ENCODE assay signal across 8 cellular contexts in genomic region chr20:844473-845225, GRCh38. TPM values are rescaled to one million over a fixed set of nuclear protein-coding genes. Genes with fewer than 3 reads are reported as not detected.
A peak's percentile ranks its signal among the peaks of the same experiment; 100 is the strongest.
DNase-seq lines count a peak whose midpoint lies in the region; ATAC-seq and TF ChIP-seq lines count a peak whose summit lies in the region.

No MANE protein-coding gene starts in this region.

- no peak overlapping the region for H3K9ac ChIP-seq in PC-3 (ENCODE audit: low read length)

- H3K27me3 Mint-ChIP-seq in Caco-2 (ENCODE audit: insufficient read depth, unreplicated experiment) (no peaks in the 10 kb centered on the region), nephron (ENCODE audit: low read depth) (peaks cover 54% of the 10 kb centered on the region)
- peaks cover 4 to 5% of the 10 kb centered on the region in 2 donors for H3K27me3 Mint-ChIP-seq in stimulated activated naive B cell treated with anti-CD40 and anti-IgM and Interleukin-4, amounts not matched to agents 10 μg/mL and 1 μg/mL and 100 μg/mL, for 72 hours

- H2AFZ ChIP-seq in PC-3 (ENCODE audit: low read length), result peak overlapping the region; percentile 76

- peak overlapping the region; percentile 80 for H3K4me2 ChIP-seq in PC-3 (ENCODE audit: low read length)

- BruUV-seq in Caco-2 (replicated peaks; lab: Mats Ljungman, UMichigan) (no TSS peak), PC-3 (replicated peaks; lab: Mats Ljungman, UMichigan) (no TSS peak)

- H3K27ac Mint-ChIP-seq in Caco-2 (ENCODE audit: unreplicated experiment) (no peak overlapping the region), nephron (peak overlapping the region in 2 of 3 experiments; percentile 20 to 62)
- peak overlapping the region; percentile 63 for H3K27ac Mint-ChIP-seq in stimulated activated naive B cell treated with anti-CD40 and anti-IgM and Interleukin-4, amounts not matched to agents 10 μg/mL and 1 μg/mL and 100 μg/mL, for 72 hours

- H3K27me3 ChIP-seq in Caco-2 (replicated peaks; ENCODE audit: control insufficient read depth, insufficient read depth, low read length) (no peaks in the 10 kb centered on the region), PC-3 (ENCODE audit: low read length) (no peaks in the 10 kb centered on the region)

- peaks cover 4% of the 10 kb centered on the region; the same call in 1 of the 2 replicates for H4K20me1 ChIP-seq in PC-3 (ENCODE audit: low read length)

- POLR2A ChIA-PET in Caco-2 (lab: Charles Lee) (interaction anchor here (0.6 kb wide), 1 partner anchor 227 kb away, joined by 3 read pairs; no protein-coding TSS in a partner anchor), PC-3 (lab: Charles Lee; ENCODE audit: unreplicated experiment) (no interaction called here)

- H3K9me2 ChIP-seq in PC-3 (replicated peaks; ENCODE audit: low read length), result no peaks in the 10 kb centered on the region

- CTCF ChIA-PET in Caco-2 (lab: Charles Lee) (interaction anchor here (0.6 to 0.9 kb wide), 2 partner anchors 10 to 11 kb away, joined by 4 to 10 read pairs; partner anchors contain the start of gene FAM110A), PC-3 (lab: Charles Lee) (interaction anchor here (0.6 kb wide), 1 partner anchor 26 kb away, joined by 4 read pairs; no protein-coding TSS in a partner anchor)

- no peaks in the 10 kb centered on the region for H3K9me3 ChIP-seq in Caco-2
- H3K9me3 ChIP-seq in PC-3 (ENCODE audit: low read length), result no peaks in the 10 kb centered on the region

- H3K27ac ChIP-seq in PC-3 (ENCODE audit: low read length), result no peak overlapping the region

- peaks cover 55% of the 10 kb centered on the region for H3K79me2 ChIP-seq in PC-3 (ENCODE audit: low read length)

- H3K4me1 Mint-ChIP-seq in Caco-2 (ENCODE audit: low read depth, unreplicated experiment) (peaks cover 8% of the 10 kb centered on the region), nephron (peaks cover 30% of the 10 kb centered on the region)
- H3K4me1 Mint-ChIP-seq in stimulated activated naive B cell treated with anti-CD40 and anti-IgM and Interleukin-4, amounts not matched to agents 10 μg/mL and 1 μg/mL and 100 μg/mL, for 72 hours, result peaks cover 29 to 53% of the 10 kb centered on the region in 2 donors

- H3K4me1 ChIP-seq in Caco-2, result peaks cover 19% of the 10 kb centered on the region
- H3K4me1 ChIP-seq in PC-3 (ENCODE audit: insufficient read depth, low read length), result peaks cover 32% of the 10 kb centered on the region

- H3K9me3 Mint-ChIP-seq in Caco-2 (ENCODE audit: unreplicated experiment), result no peaks in the 10 kb centered on the region
- H3K9me3 Mint-ChIP-seq in nephron, result no peaks in the 10 kb centered on the region
- no peaks in the 10 kb centered on the region for H3K9me3 Mint-ChIP-seq in stimulated activated naive B cell treated with anti-CD40 and anti-IgM and Interleukin-4, amounts not matched to agents 10 μg/mL and 1 μg/mL and 100 μg/mL, for 72 hours

- no peaks in the 10 kb centered on the region for H3F3A ChIP-seq in PC-3 (ENCODE audit: low read length, unreplicated experiment)

- intact Hi-C loops in Caco-2 (cut with micrococcal nuclease; ENCODE audit: unreplicated experiment) (no loop called here), PC-3 (cut with micrococcal nuclease) (loop anchor here (1.0 kb wide), 1 partner anchor 10 kb away; no protein-coding TSS in a partner anchor)

- H3K4me3 ChIP-seq in Caco-2 (ENCODE audit: low read depth, low read length) (no peak overlapping the region), PC-3 (ENCODE audit: low read length) (peak overlapping the region; percentile 60)

- TF ChIP-seq CTCF in Caco-2 (IDR thresholded peaks at IDR 0.05; ENCODE audit: insufficient read depth in 1 of 2, low read depth in 1 of 2, low read length in 1 of 2, severe bottlenecking in 1 of 2, unreplicated experiment in 1 of 2) (no peak), PC-3 (conservative IDR thresholded peaks at IDR 0.05; ENCODE audit: low read depth, low read length) (no peak), nephron (IDR thresholded peaks at IDR 0.05; ENCODE audit: unreplicated experiment in 3 of 3) (peak in 1 of 3 experiments; percentile 11)

- H3K36me3 Mint-ChIP-seq in Caco-2 (ENCODE audit: insufficient read depth, unreplicated experiment), result peaks cover 22% of the 10 kb centered on the region
- no peaks in the 10 kb centered on the region for H3K36me3 Mint-ChIP-seq in nephron (ENCODE audit: low read depth)
- peaks cover 0 to 12% of the 10 kb centered on the region in 2 donors for H3K36me3 Mint-ChIP-seq in stimulated activated naive B cell treated with anti-CD40 and anti-IgM and Interleukin-4, amounts not matched to agents 10 μg/mL and 1 μg/mL and 100 μg/mL, for 72 hours

- ATAC-seq in GM21447 (IDR thresholded peaks at IDR 0.05; ENCODE audit: unreplicated experiment), result peak; percentile 93
- ATAC-seq in PC-3, result peak; percentile 97
- peak; percentile 93 to 95 for ATAC-seq in stimulated activated naive B cell treated with anti-CD40 and anti-IgM and Interleukin-4, amounts not matched to agents 10 μg/mL and 1 μg/mL and 100 μg/mL, for 72 hours (replicated peaks)

- H3K4me3 Mint-ChIP-seq in Caco-2 (ENCODE audit: unreplicated experiment) (no peak overlapping the region), nephron (peak overlapping the region; percentile 80 to 84 (median 80))
- H3K4me3 Mint-ChIP-seq in stimulated activated naive B cell treated with anti-CD40 and anti-IgM and Interleukin-4, amounts not matched to agents 10 μg/mL and 1 μg/mL and 100 μg/mL, for 72 hours, result peak overlapping the region; percentile 84 to 85

- DNase-seq in Caco-2 (peak; percentile 76 to 89), HuH-7 (ENCODE audit: low spot score) (peak; percentile 84), PC-3 (peak; percentile 87), fibroblast of peridontal ligament (ENCODE audit: extremely low read depth) (peak; percentile 84)
- DNase-seq in activated T-helper 1 cell treated with anti-CD3 and anti-CD28 coated beads, Interleukin-2, amount 50 U/mL, for 16 hours (ENCODE audit: low read depth in 1 of 2, low spot score in 1 of 2), result peak; percentile 80 to 81
- peak; percentile 68 for DNase-seq in stimulated activated naive B cell treated with anti-CD40 and anti-IgM and Interleukin-4, amounts not matched to agents 10 μg/mL and 1 μg/mL and 100 μg/mL, for 72 hours

- H3K36me3 ChIP-seq in Caco-2 (ENCODE audit: control insufficient read depth, insufficient read depth, low read length) (no peaks in the 10 kb centered on the region; the same call in 1 of the 2 replicates), PC-3 (ENCODE audit: low read depth, low read length) (peaks cover 10% of the 10 kb centered on the region; the same call in 1 of the 2 replicates)

RNA-seq across cellular contexts. Expression of gene FAM110A, which starts 11.1 kb away (rescaled TPM):
- total RNA-seq in Caco-2 (2022) (13.8 and 18.4 TPM in 2 replicates), PC-3 (2014; rRNA removed) (23.0 and 28.4 TPM in 2 replicates)
